ENCODE assay signal across 23 cellular contexts in genomic region chr3:117786339-117786738, GRCh38.
"Had no signal": no experiment of that assay in that cellular context is flagged by ENCODE, and none has a peak within 500 bp of the region (broad histone marks: within the 10 kb centered on the region; RNA-seq: fewer than 3 reads in every experiment).

No MANE protein-coding gene starts in this region.

- H3K9me3 ChIP-seq: SJSA1 had no signal

- H3K36me3 ChIP-seq: SJSA1 had no signal

- DNase-seq: activated CD4-positive, alpha-beta T cell treated with anti-CD3 and anti-CD28 coated beads for 48 hours; activated CD4-positive, alpha-beta T cell treated with anti-CD3 and anti-CD28 coated beads, Interleukin-2, amount 50 U/mL, for 4 hours; activated CD4-positive, CD25-positive, alpha-beta regulatory T cell treated with anti-CD3 and anti-CD28 coated beads, Interleukin-2, amount 50 U/mL, for 72 hours; activated CD8-positive, alpha-beta memory T cell treated with anti-CD3 and anti-CD28 coated beads, Interleukin-2, amount 50 U/mL, for 48 hours; activated CD8-positive, alpha-beta T cell treated with anti-CD3 and anti-CD28 coated beads, Interleukin-2, amount 10 ng/mL, durations not matched to agents 7 days and 5 days; activated naive CD4-positive, alpha-beta T cell; activated T-cell treated with anti-CD3 and anti-CD28 coated beads, Interleukin-2, amount 50 U/mL, for 1 hour; amniotic stem cell; central memory CD4-positive, alpha-beta T cell; KG1; NCI-H1092; NCI-H1417; NCI-H1930; NCI-H2171; NCI-H226; NCI-H526; SHP77; T-helper 17 cell; T-helper 9 cell had no signal

- ATAC-seq: activated CD8-positive, alpha-beta T cell treated with anti-CD3 and anti-CD28 coated beads, Interleukin-2, amount 10 ng/mL, durations not matched to agents 7 days and 5 days; Panc1; T-helper 17 cell; WTC11 had no signal

- H3K4me3 ChIP-seq: SJSA1 had no signal

- H3K27me3 ChIP-seq: SJSA1 had no signal

- H3K4me1 ChIP-seq: SJSA1 had no signal

- H3K27ac ChIP-seq: RWPE1, SJSA1 had no signal
